Comparison of ENCODE assay signal across 8 cellular contexts in the genomic region with DNA sequence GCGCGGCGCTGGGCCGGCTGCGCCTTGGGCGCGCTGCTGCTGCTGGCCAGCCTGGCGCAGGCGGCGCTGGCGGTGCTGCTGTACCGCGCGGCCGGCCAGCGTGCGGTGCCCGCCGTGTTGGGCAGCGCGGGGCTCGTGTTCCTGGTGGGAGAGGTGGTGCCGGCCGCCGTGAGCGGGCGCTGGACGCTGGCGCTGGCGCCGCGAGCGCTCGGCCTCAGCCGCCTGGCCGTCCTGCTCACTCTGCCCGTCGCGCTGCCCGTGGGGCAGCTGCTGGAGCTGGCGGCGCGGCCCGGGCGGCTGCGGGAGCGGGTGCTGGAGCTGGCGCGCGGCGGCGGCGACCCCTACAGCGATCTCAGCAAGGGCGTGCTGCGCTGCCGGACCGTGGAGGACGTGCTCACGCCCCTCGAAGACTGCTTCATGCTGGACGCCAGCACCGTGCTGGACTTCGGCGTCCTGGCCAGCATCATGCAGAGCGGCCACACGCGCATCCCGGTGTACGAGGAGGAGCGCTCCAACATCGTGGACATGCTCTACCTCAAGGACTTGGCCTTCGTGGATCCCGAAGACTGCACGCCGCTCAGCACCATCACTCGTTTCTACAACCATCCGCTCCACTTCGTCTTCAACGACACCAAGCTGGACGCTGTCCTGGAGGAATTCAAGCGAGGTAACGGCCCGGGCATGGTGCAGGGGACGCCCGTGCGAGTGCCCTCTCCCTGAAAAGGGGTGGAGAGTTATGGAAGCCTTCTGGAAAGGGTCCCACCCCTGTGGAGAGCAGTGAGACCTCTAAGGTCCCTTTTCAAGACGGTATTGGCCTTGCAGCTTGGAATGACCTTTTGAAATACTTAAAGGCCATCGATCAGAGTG. TPM values are rescaled to one million over a fixed set of nuclear protein-coding genes. Genes with fewer than 3 reads are reported as not detected.
DNase-seq lines count a peak whose midpoint lies in the region; ATAC-seq and TF ChIP-seq lines count a peak whose summit lies in the region.

No MANE protein-coding gene starts in this region.

- H3K27me3 Mint-ChIP-seq in IgD-negative memory B cell (peaks cover 1% of the 10 kb centered on the region), type B pancreatic cell (no peaks in the 10 kb centered on the region)

- H3K36me3 Mint-ChIP-seq in IgD-negative memory B cell (no peaks in the 10 kb centered on the region), type B pancreatic cell (peaks cover 20% of the 10 kb centered on the region)

- TF ChIP-seq POLR2A in lower leg skin (IDR thresholded peaks at IDR 0.05), result no peak

- no peaks in the 10 kb centered on the region for H3K9me3 Mint-ChIP-seq in IgD-negative memory B cell
- no peaks in the 10 kb centered on the region for H3K9me3 Mint-ChIP-seq in type B pancreatic cell

- DNase-seq in NCI-H2171 treated with DMSO at 0.1 percent for 48 hours (lab: John Stamatoyannopoulos, UW), result peak; percentile 31
- DNase-seq in NCI-H2171 (lab: John Stamatoyannopoulos, UW), result no peak
- DNase-seq in astrocyte of the cerebellum (ENCODE audit: low read depth), result no peak
- no peak for DNase-seq in lower leg skin (ENCODE audit: low spot score in 2 of 2)
- peak; percentile 79 for DNase-seq in type B pancreatic cell (ENCODE audit: extremely low spot score, unreplicated experiment)
- DNase-seq in HK-2 (ENCODE audit: unreplicated experiment), result no peak

- no peak for TF ChIP-seq CTCF in astrocyte of the cerebellum (IDR thresholded peaks at IDR 0.05; ENCODE audit: low read depth, low read length, missing control alignments)
- TF ChIP-seq CTCF in lower leg skin (IDR thresholded peaks at IDR 0.05), result no peak
- TF ChIP-seq CTCF in type B pancreatic cell (conservative IDR thresholded peaks at IDR 0.05), result no peak

- intact Hi-C loops in lower leg skin (cut with DNase I; ENCODE audit: low total_unique reads), result no loop called here

- H3K4me1 Mint-ChIP-seq in IgD-negative memory B cell, result peaks cover 42 to 58% (median 49%) of the 10 kb centered on the region in 3 donors
- peaks cover 49% of the 10 kb centered on the region for H3K4me1 Mint-ChIP-seq in type B pancreatic cell (ENCODE audit: unreplicated experiment)

- peak overlapping the region; percentile 67 to 82 (median 71) for H3K27ac Mint-ChIP-seq in IgD-negative memory B cell
- H3K27ac Mint-ChIP-seq in type B pancreatic cell, result no peak overlapping the region

- in situ Hi-C loops in astrocyte of the cerebellum (cut with HindIII; ENCODE audit: low sequenced_read_pairs), result no loop called here

- 7 to 16% methylated on average over 24 to 51 of the region's 89 CpGs for WGBS in lower leg skin, 2 donors

- no peak for ATAC-seq in GM21423 (IDR thresholded peaks at IDR 0.05; ENCODE audit: unreplicated experiment)

- peak overlapping the region; percentile 58 for H3K4me3 ChIP-seq in astrocyte of the cerebellum (ENCODE audit: low read depth, low read length)
- peak overlapping the region; percentile 66 for H3K4me3 ChIP-seq in lower leg skin (ENCODE audit: low read depth, poor library complexity, severe bottlenecking)

- H3K4me3 Mint-ChIP-seq in IgD-negative memory B cell (peak overlapping the region; percentile 82 to 96 (median 92)), type B pancreatic cell (peak overlapping the region; percentile 91)

RNA-seq across cellular contexts. Expression of a gene that starts 1.0 kb away (rescaled TPM):
- 3.5 TPM for polyA plus RNA-seq in IgD-negative memory B cell
- total RNA-seq in lower leg skin, result 10 to 100 TPM; 15.4 to 30.0 (median 18.8) TPM
- total RNA-seq in type B pancreatic cell (ENCODE audit: low replicate concordance), result 28.3 and 30.8 TPM in 2 replicates

RNA-seq across cellular contexts. Expression of a gene that starts 26.8 kb away (rescaled TPM):
- 1.3 TPM for polyA plus RNA-seq in IgD-negative memory B cell
- 10 to 100 TPM in 1 of 4 donors, 1 to 10 TPM in 3; 4.9 to 12.4 (median 8.8) TPM for total RNA-seq in lower leg skin
- 6.1 and 8.1 TPM in 2 replicates for total RNA-seq in type B pancreatic cell (ENCODE audit: low replicate concordance)

RNA-seq across cellular contexts. Expression of a gene that starts 40.7 kb away (rescaled TPM):
- 16.3 TPM for polyA plus RNA-seq in IgD-negative memory B cell
- 10 to 100 TPM in 3 of 4 donors, 1 to 10 TPM in 1; 7.6 to 15.3 (median 14.4) TPM for total RNA-seq in lower leg skin
- 16.6 and 17.7 TPM in 2 replicates for total RNA-seq in type B pancreatic cell (ENCODE audit: low replicate concordance)

RNA-seq across cellular contexts. Expression of a gene that starts 52.8 kb away (rescaled TPM):
- 0.58 TPM for polyA plus RNA-seq in IgD-negative memory B cell
- total RNA-seq in lower leg skin (10 to 100 TPM; 23.5 to 42.7 (median 30.2) TPM), type B pancreatic cell (ENCODE audit: low replicate concordance) (45.5 and 58.1 TPM in 2 replicates)

RNA-seq across cellular contexts. Expression of a gene that starts 56.4 kb away (rescaled TPM):
- polyA plus RNA-seq in IgD-negative memory B cell, result 7.9 TPM
- total RNA-seq in lower leg skin, result 10 to 100 TPM; 17.4 to 29.1 (median 22.2) TPM
- 14.0 and 17.7 TPM in 2 replicates for total RNA-seq in type B pancreatic cell (ENCODE audit: low replicate concordance)

Comparison
In these comparisons a context has a peak if more than half of its experiments do, and no peak if none do; other contexts are left out.
1. DNase-seq: peak in NCI-H2171 treated with DMSO at 0.1 percent for 48 hours (single experiment) and type B pancreatic cell (single experiment); none in NCI-H2171 (single experiment), astrocyte of the cerebellum (single experiment), lower leg skin (0 of 2) and HK-2 (single experiment).